ENCODE assay signal across 8 cellular contexts in the genomic region with DNA sequence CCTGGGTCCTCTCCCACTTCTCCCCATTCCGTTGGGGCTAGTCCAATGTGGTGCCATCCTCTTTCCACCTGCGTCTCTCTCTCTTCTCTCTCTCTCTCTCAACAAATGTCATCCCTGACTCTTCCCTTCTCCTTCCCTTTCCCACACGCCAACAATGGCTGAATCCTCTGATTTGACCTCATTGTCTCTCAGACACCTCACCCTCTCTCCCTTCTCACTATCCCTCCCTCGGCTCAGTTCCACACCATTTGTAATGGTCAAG. TPM values are rescaled to one million over a fixed set of nuclear protein-coding genes. Genes with fewer than 3 reads are reported as not detected.
DNase-seq lines count a peak whose midpoint lies in the region; TF ChIP-seq lines count a peak whose summit lies in the region.

No MANE protein-coding gene starts in this region.

- peaks cover 24 to 36% (median 31%) of the 10 kb centered on the region in 3 donors for H3K4me1 Mint-ChIP-seq in CD8-positive, alpha-beta memory T cell
- H3K4me1 Mint-ChIP-seq in endodermal cell (peaks cover 14% of the 10 kb centered on the region), osteocyte (ENCODE audit: unreplicated experiment) (peaks cover 8% of the 10 kb centered on the region)

- H3K36me3 Mint-ChIP-seq in CD8-positive, alpha-beta memory T cell = peaks cover 0 to 15% (median 2%) of the 10 kb centered on the region in 3 donors
- peaks cover 8% of the 10 kb centered on the region for H3K36me3 Mint-ChIP-seq in endodermal cell (ENCODE audit: low read depth)
- peaks cover 4% of the 10 kb centered on the region for H3K36me3 Mint-ChIP-seq in osteocyte (ENCODE audit: unreplicated experiment)

- peaks cover 4% of the 10 kb centered on the region for H3K4me1 ChIP-seq in CD8-positive, alpha-beta memory T cell (ENCODE audit: insufficient read depth, low read length)
- H3K4me1 ChIP-seq in NT2/D1 (ENCODE audit: insufficient read depth, insufficient read length) = no peaks in the 10 kb centered on the region
- H3K4me1 ChIP-seq in endodermal cell (ENCODE audit: control insufficient read depth, insufficient read depth, low read length) = peaks cover 3% of the 10 kb centered on the region

- CTCF ChIA-PET in CD8-positive, alpha-beta memory T cell (lab: Charles Lee) = interaction anchor here (1.2 to 2.2 kb wide), 7 partner anchors 9 to 29 kb away, joined by 3 to 23 read pairs (median 4); a partner anchor contains a TSS

- no peak for DNase-seq in CD8-positive, alpha-beta memory T cell
- no peak for DNase-seq in NT2/D1 (ENCODE audit: low read depth, low spot score)
- DNase-seq in endodermal cell = no peak
- DNase-seq in osteocyte (ENCODE audit: extremely low spot score, unreplicated experiment) = no peak
- no peak for DNase-seq in NCI-H446 treated with DMSO at 0.1 percent for 48 hours (lab: John Stamatoyannopoulos, UW)
- no peak for DNase-seq in A172 (ENCODE audit: low spot score)
- DNase-seq in activated gamma-delta T cell (lab: John Stamatoyannopoulos, UW) = no peak
- no peak for DNase-seq in NCI-H2227 (lab: John Stamatoyannopoulos, UW; ENCODE audit: unreplicated experiment)

- POLR2A ChIA-PET in CD8-positive, alpha-beta memory T cell (lab: Charles Lee) = interaction anchor here (0.7 to 2.5 kb wide), 6 partner anchors 20 to 1020 kb away, joined by 3 to 85 read pairs (median 6); a partner anchor contains a TSS

- H3K27ac Mint-ChIP-seq in CD8-positive, alpha-beta memory T cell = peak overlapping the region; percentile 53 to 99 (median 94)
- H3K27ac Mint-ChIP-seq in endodermal cell (peak overlapping the region; percentile 98), osteocyte (ENCODE audit: unreplicated experiment) (peak overlapping the region; percentile 95)

- H3K9me3 ChIP-seq in CD8-positive, alpha-beta memory T cell (ENCODE audit: low read length) = no peaks in the 10 kb centered on the region
- H3K9me3 ChIP-seq in NT2/D1 (ENCODE audit: insufficient read depth, low read length) = no peaks in the 10 kb centered on the region
- H3K9me3 ChIP-seq in endodermal cell (ENCODE audit: control insufficient read depth, low read length) = no peaks in the 10 kb centered on the region

- H3K4me3 ChIP-seq in CD8-positive, alpha-beta memory T cell (ENCODE audit: low read length) = peak overlapping the region; percentile 75
- H3K4me3 ChIP-seq in NT2/D1 (ENCODE audit: insufficient read length, low read depth) = peak overlapping the region; percentile 76
- H3K4me3 ChIP-seq in endodermal cell (ENCODE audit: low read length) = peak overlapping the region; percentile 85

- H3K27me3 Mint-ChIP-seq in CD8-positive, alpha-beta memory T cell = peaks cover 0 to 4% of the 10 kb centered on the region in 2 donors
- H3K27me3 Mint-ChIP-seq in endodermal cell (ENCODE audit: insufficient read depth) (no peaks in the 10 kb centered on the region), osteocyte (ENCODE audit: unreplicated experiment) (no peaks in the 10 kb centered on the region)

- TF ChIP-seq CTCF in endodermal cell (conservative IDR thresholded peaks at IDR 0.05) (no peak), osteocyte (IDR thresholded peaks at IDR 0.05) (no peak)

- H3K27ac ChIP-seq in CD8-positive, alpha-beta memory T cell (ENCODE audit: low read depth, low read length) = peak overlapping the region; percentile 91
- peak overlapping the region; percentile 91 for H3K27ac ChIP-seq in endodermal cell (ENCODE audit: low read depth, low read length)

- WGBS in endodermal cell (ENCODE audit: insufficient coverage in 1 of 2, insufficient read length in 1 of 2), 2 experiments = 68 to 91% methylated on average over 4 of the region's 4 CpGs

- no peaks in the 10 kb centered on the region for H3K36me3 ChIP-seq in CD8-positive, alpha-beta memory T cell (ENCODE audit: insufficient read depth, low read length)
- H3K36me3 ChIP-seq in NT2/D1 (ENCODE audit: insufficient read depth, insufficient read length, low read length) (no peaks in the 10 kb centered on the region), endodermal cell (ENCODE audit: control insufficient read depth, insufficient read depth, low read length) (no peaks in the 10 kb centered on the region)

- H3K27me3 ChIP-seq in CD8-positive, alpha-beta memory T cell (ENCODE audit: insufficient read depth, low read length, poor library complexity, severe bottlenecking) = no peaks in the 10 kb centered on the region
- H3K27me3 ChIP-seq in NT2/D1 (ENCODE audit: insufficient read depth, insufficient read length) (no peaks in the 10 kb centered on the region), endodermal cell (ENCODE audit: control insufficient read depth, insufficient read depth, low read length, poor library complexity, severe bottlenecking) (no peaks in the 10 kb centered on the region)

- peak overlapping the region; percentile 93 to 99 (median 95) for H3K4me3 Mint-ChIP-seq in CD8-positive, alpha-beta memory T cell
- H3K4me3 Mint-ChIP-seq in endodermal cell (peak overlapping the region; percentile 67), osteocyte (ENCODE audit: unreplicated experiment) (peak overlapping the region; percentile 95)

- H3K9me3 Mint-ChIP-seq in CD8-positive, alpha-beta memory T cell = no peaks in the 10 kb centered on the region
- no peaks in the 10 kb centered on the region for H3K9me3 Mint-ChIP-seq in endodermal cell
- no peaks in the 10 kb centered on the region for H3K9me3 Mint-ChIP-seq in osteocyte (ENCODE audit: unreplicated experiment)

- peak overlapping the region; percentile 83 for H3K9ac ChIP-seq in NT2/D1 (ENCODE audit: insufficient read length, low read depth)
- peak overlapping the region; percentile 63 for H3K9ac ChIP-seq in endodermal cell (ENCODE audit: extremely low read depth, low read length, poor library complexity, severe bottlenecking)

RNA-seq across cellular contexts. Expression of a gene that starts 0.6 kb away (rescaled TPM):
- 1 to 10 TPM; 5.7 to 7.2 TPM for total RNA-seq in CD8-positive, alpha-beta memory T cell
- 9.1 TPM for polyA plus RNA-seq in CD8-positive, alpha-beta memory T cell
- total RNA-seq in endodermal cell = 10 to 100 TPM; 10.4 to 16.3 TPM
- polyA plus RNA-seq in endodermal cell (2013, experiment 1 of 2) = 9.1 TPM
- polyA plus RNA-seq in endodermal cell (2013, experiment 2 of 2) = 7.4 TPM
- 11.0 and 11.8 TPM in 2 replicates for total RNA-seq in osteocyte
- 9.8 and 10.5 TPM in 2 replicates for total RNA-seq in A172 (2014; rRNA removed; shearing (Covaris generic))

RNA-seq across cellular contexts. Expression of a gene that starts 22.8 kb away (rescaled TPM):
- 10 to 100 TPM; 45.9 to 46.2 TPM for total RNA-seq in CD8-positive, alpha-beta memory T cell
- polyA plus RNA-seq in CD8-positive, alpha-beta memory T cell = 30.3 TPM
- total RNA-seq in endodermal cell = 10 to 100 TPM; 49.0 to 54.6 TPM
- polyA plus RNA-seq in endodermal cell (2013, experiment 1 of 2) = 41.6 TPM
- 41.4 TPM for polyA plus RNA-seq in endodermal cell (2013, experiment 2 of 2)
- 22.9 and 28.5 TPM in 2 replicates for total RNA-seq in osteocyte
- total RNA-seq in A172 (2014; rRNA removed; shearing (Covaris generic)) = 49.0 and 62.7 TPM in 2 replicates
